In the genomic region with DNA sequence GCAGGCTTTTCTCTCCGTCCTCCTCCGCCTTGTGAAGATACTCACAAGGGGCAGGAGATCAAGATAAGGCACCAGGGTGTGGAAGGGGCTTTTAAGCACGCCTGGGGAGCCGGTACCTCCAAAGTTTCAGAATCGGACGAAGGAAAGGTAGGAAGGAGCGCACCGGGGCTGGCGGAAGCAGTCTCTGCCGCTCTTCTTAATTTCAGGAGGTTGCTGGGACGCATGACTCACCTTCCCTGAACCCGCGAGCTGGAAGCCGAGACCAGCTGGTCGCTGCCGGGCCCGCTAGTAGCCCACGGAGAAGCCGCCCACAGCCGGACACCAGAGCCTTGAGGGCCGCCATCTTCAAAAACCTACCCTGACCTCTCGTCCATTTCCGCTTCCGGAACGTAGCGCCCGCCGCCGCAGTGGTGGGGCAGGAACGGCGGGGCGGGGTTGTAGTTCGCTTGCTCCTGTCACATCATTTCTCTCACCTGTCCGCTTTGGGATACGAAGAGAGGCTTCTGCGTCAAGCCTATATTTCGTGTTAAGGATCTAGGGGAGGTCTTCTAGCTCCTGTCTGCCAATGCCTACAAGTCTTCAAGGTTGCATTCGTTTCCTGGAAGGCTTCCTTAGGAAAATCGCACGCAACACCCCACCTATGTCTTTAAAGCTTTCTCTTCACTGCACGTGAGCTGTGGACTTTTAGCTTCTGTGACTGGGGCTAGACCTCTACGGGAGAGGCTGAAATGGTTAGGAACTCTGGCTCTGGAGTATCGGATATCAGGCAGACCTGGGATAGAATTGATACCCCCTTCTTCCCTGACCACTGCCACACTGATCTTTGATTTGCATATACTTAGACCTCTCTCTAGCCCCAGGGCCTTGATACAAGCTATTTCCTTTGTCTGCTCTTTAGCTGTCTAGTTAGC, we compare ENCODE assay signal across 1 cellular context.
TF ChIP-seq lines count a peak whose summit lies in the region.

A gene (minus strand): TSS at position 355 of the 911 bp plus-strand sequence. CDS start 12 bp downstream, at position 343.

TF ChIP-seq in GM12878, 131 proteins besides CTCF, POLR2A, EP300 and RAD21 (continued from another document):
- TF ChIP-seq, protein P1, sequence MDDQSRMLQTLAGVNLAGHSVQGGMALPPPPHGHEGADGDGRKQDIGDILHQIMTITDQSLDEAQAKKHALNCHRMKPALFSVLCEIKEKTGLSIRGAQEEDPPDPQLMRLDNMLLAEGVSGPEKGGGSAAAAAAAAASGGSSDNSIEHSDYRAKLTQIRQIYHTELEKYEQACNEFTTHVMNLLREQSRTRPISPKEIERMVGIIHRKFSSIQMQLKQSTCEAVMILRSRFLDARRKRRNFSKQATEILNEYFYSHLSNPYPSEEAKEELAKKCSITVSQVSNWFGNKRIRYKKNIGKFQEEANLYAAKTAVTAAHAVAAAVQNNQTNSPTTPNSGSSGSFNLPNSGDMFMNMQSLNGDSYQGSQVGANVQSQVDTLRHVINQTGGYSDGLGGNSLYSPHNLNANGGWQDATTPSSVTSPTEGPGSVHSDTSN (IDR thresholded peaks at IDR 0.05; ENCODE audit: insufficient replicate concordance, low read depth, low read length): peak; percentile 78
- TF ChIP-seq, protein P2, sequence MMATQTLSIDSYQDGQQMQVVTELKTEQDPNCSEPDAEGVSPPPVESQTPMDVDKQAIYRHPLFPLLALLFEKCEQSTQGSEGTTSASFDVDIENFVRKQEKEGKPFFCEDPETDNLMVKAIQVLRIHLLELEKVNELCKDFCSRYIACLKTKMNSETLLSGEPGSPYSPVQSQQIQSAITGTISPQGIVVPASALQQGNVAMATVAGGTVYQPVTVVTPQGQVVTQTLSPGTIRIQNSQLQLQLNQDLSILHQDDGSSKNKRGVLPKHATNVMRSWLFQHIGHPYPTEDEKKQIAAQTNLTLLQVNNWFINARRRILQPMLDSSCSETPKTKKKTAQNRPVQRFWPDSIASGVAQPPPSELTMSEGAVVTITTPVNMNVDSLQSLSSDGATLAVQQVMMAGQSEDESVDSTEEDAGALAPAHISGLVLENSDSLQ (IDR thresholded peaks at IDR 0.05): peak; percentile 94
- TF ChIP-seq RBBP5 (conservative IDR thresholded peaks at IDR 0.05) (no peak), RELA (IDR thresholded peaks at IDR 0.05; ENCODE audit: borderline replicate concordance, partially characterized antibody) (peak; percentile 32), PML (IDR thresholded peaks at IDR 0.05; ENCODE audit: low read length) (peak; percentile 69; the same call in 1 of the 2 replicates), SIN3A (IDR thresholded peaks at IDR 0.05; ENCODE audit: low read depth, low read length) (0 out of 2 replicates have a peak, but pooled peaks have one; percentile 41), NR2C1 (IDR thresholded peaks at IDR 0.05) (peak; percentile 97), POU2F2 (IDR thresholded peaks at IDR 0.05; ENCODE audit: borderline replicate concordance, low read depth, low read length) (0 out of 3 replicates have a peak, but pooled peaks have one; percentile 36), BHLHE40 (IDR thresholded peaks at IDR 0.05; ENCODE audit: borderline replicate concordance in 1 of 2, low read depth in 2 of 2, low read length in 1 of 2) (peak; percentile 55 to 80; a peak in 3 of 4 replicates), BACH1 (IDR thresholded peaks at IDR 0.05; ENCODE audit: borderline replicate concordance) (peak; percentile 49; the same call in 1 of the 2 replicates), HDGF (IDR thresholded peaks at IDR 0.05) (no peak), RUNX3 (IDR thresholded peaks at IDR 0.05; ENCODE audit: low read length) (peak; percentile 62; the same call in 1 of the 2 replicates), FOXK2 (IDR thresholded peaks at IDR 0.05) (no peak), HCFC1 (IDR thresholded peaks at IDR 0.05; ENCODE audit: low read length) (peak; percentile 63), IKZF1 (conservative IDR thresholded peaks at IDR 0.05) (peak; percentile 62)
- TF ChIP-seq, protein P3, sequence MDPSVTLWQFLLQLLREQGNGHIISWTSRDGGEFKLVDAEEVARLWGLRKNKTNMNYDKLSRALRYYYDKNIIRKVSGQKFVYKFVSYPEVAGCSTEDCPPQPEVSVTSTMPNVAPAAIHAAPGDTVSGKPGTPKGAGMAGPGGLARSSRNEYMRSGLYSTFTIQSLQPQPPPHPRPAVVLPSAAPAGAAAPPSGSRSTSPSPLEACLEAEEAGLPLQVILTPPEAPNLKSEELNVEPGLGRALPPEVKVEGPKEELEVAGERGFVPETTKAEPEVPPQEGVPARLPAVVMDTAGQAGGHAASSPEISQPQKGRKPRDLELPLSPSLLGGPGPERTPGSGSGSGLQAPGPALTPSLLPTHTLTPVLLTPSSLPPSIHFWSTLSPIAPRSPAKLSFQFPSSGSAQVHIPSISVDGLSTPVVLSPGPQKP (IDR thresholded peaks at IDR 0.05; ENCODE audit: low read depth, low read length): peak; percentile 66; the same call in 1 of the 2 replicates
- TF ChIP-seq, protein P4, sequence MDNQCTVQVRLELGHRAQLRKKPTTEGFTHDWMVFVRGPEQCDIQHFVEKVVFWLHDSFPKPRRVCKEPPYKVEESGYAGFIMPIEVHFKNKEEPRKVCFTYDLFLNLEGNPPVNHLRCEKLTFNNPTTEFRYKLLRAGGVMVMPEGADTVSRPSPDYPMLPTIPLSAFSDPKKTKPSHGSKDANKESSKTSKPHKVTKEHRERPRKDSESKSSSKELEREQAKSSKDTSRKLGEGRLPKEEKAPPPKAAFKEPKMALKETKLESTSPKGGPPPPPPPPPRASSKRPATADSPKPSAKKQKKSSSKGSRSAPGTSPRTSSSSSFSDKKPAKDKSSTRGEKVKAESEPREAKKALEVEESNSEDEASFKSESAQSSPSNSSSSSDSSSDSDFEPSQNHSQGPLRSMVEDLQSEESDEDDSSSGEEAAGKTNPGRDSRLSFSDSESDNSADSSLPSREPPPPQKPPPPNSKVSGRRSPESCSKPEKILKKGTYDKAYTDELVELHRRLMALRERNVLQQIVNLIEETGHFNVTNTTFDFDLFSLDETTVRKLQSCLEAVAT (IDR thresholded peaks at IDR 0.05): 0 out of 2 replicates have a peak, but pooled peaks have one; percentile 20
- TF ChIP-seq, protein P5, sequence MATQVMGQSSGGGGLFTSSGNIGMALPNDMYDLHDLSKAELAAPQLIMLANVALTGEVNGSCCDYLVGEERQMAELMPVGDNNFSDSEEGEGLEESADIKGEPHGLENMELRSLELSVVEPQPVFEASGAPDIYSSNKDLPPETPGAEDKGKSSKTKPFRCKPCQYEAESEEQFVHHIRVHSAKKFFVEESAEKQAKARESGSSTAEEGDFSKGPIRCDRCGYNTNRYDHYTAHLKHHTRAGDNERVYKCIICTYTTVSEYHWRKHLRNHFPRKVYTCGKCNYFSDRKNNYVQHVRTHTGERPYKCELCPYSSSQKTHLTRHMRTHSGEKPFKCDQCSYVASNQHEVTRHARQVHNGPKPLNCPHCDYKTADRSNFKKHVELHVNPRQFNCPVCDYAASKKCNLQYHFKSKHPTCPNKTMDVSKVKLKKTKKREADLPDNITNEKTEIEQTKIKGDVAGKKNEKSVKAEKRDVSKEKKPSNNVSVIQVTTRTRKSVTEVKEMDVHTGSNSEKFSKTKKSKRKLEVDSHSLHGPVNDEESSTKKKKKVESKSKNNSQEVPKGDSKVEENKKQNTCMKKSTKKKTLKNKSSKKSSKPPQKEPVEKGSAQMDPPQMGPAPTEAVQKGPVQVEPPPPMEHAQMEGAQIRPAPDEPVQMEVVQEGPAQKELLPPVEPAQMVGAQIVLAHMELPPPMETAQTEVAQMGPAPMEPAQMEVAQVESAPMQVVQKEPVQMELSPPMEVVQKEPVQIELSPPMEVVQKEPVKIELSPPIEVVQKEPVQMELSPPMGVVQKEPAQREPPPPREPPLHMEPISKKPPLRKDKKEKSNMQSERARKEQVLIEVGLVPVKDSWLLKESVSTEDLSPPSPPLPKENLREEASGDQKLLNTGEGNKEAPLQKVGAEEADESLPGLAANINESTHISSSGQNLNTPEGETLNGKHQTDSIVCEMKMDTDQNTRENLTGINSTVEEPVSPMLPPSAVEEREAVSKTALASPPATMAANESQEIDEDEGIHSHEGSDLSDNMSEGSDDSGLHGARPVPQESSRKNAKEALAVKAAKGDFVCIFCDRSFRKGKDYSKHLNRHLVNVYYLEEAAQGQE (IDR thresholded peaks at IDR 0.05; ENCODE audit: low read depth, low read length): no peak
- TF ChIP-seq, protein P6, sequence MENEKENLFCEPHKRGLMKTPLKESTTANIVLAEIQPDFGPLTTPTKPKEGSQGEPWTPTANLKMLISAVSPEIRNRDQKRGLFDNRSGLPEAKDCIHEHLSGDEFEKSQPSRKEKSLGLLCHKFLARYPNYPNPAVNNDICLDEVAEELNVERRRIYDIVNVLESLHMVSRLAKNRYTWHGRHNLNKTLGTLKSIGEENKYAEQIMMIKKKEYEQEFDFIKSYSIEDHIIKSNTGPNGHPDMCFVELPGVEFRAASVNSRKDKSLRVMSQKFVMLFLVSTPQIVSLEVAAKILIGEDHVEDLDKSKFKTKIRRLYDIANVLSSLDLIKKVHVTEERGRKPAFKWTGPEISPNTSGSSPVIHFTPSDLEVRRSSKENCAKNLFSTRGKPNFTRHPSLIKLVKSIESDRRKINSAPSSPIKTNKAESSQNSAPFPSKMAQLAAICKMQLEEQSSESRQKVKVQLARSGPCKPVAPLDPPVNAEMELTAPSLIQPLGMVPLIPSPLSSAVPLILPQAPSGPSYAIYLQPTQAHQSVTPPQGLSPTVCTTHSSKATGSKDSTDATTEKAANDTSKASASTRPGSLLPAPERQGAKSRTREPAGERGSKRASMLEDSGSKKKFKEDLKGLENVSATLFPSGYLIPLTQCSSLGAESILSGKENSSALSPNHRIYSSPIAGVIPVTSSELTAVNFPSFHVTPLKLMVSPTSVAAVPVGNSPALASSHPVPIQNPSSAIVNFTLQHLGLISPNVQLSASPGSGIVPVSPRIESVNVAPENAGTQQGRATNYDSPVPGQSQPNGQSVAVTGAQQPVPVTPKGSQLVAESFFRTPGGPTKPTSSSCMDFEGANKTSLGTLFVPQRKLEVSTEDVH (IDR thresholded peaks at IDR 0.05; ENCODE audit: low read depth, partially characterized antibody): peak; percentile 57
- TF ChIP-seq, protein P7, sequence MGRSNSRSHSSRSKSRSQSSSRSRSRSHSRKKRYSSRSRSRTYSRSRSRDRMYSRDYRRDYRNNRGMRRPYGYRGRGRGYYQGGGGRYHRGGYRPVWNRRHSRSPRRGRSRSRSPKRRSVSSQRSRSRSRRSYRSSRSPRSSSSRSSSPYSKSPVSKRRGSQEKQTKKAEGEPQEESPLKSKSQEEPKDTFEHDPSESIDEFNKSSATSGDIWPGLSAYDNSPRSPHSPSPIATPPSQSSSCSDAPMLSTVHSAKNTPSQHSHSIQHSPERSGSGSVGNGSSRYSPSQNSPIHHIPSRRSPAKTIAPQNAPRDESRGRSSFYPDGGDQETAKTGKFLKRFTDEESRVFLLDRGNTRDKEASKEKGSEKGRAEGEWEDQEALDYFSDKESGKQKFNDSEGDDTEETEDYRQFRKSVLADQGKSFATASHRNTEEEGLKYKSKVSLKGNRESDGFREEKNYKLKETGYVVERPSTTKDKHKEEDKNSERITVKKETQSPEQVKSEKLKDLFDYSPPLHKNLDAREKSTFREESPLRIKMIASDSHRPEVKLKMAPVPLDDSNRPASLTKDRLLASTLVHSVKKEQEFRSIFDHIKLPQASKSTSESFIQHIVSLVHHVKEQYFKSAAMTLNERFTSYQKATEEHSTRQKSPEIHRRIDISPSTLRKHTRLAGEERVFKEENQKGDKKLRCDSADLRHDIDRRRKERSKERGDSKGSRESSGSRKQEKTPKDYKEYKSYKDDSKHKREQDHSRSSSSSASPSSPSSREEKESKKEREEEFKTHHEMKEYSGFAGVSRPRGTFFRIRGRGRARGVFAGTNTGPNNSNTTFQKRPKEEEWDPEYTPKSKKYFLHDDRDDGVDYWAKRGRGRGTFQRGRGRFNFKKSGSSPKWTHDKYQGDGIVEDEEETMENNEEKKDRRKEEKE (IDR thresholded peaks at IDR 0.05): no peak
